ENCODE assay signal across 8 cellular contexts in genomic region chr7:157278791-157279678, GRCh38. TPM values are rescaled to one million over a fixed set of nuclear protein-coding genes. Genes with fewer than 3 reads are reported as not detected.
DNase-seq lines count a peak whose midpoint lies in the region; ATAC-seq, FAIRE-seq and TF ChIP-seq lines count a peak whose summit lies in the region.

No MANE protein-coding gene starts in this region.

- H3K36me3 ChIP-seq in ascending aorta (no peaks in the 10 kb centered on the region), urinary bladder (ENCODE audit: insufficient read depth) (no peaks in the 10 kb centered on the region)

- intact Hi-C loops in activated CD4-positive, alpha-beta T cell treated with anti-CD3 and anti-CD28 coated beads, Interleukin-2, amount 10 ng/mL, durations not matched to agents 24 days and 14 days (cut with micrococcal nuclease), result loop anchor here (1.0 kb wide), 1 partner anchor 61 kb away; no protein-coding TSS in a partner anchor
- intact Hi-C loops in ascending aorta (cut with DNase I), result no loop called here
- intact Hi-C loops in left colon (cut with DNase I, micrococcal nuclease), result no loop called here

- ATAC-seq in left colon, result peak; percentile 62
- no peak for ATAC-seq in GM19463 (IDR thresholded peaks at IDR 0.05; ENCODE audit: unreplicated experiment)

- FAIRE-seq in H54 (lab: Jason Lieb, UNC), result no peak

- H3K27me3 ChIP-seq in ascending aorta, result no peaks in the 10 kb centered on the region

- no peak overlapping the region for H3K4me3 Mint-ChIP-seq in activated CD4-positive, alpha-beta T cell treated with anti-CD3 and anti-CD28 coated beads, Interleukin-2, amount 10 ng/mL, durations not matched to agents 24 days and 14 days

- 24% methylated on average over 73 of the region's 73 CpGs for WGBS in urinary bladder

- TF ChIP-seq CTCF in ascending aorta (IDR thresholded peaks at IDR 0.05), result no peak

- peaks cover 13% of the 10 kb centered on the region for H3K4me1 Mint-ChIP-seq in activated CD4-positive, alpha-beta T cell treated with anti-CD3 and anti-CD28 coated beads, Interleukin-2, amount 10 ng/mL, durations not matched to agents 24 days and 14 days

- no peaks in the 10 kb centered on the region for H3K9me3 Mint-ChIP-seq in activated CD4-positive, alpha-beta T cell treated with anti-CD3 and anti-CD28 coated beads, Interleukin-2, amount 10 ng/mL, durations not matched to agents 24 days and 14 days

- peak; percentile 78 for DNase-seq in activated CD4-positive, alpha-beta T cell treated with anti-CD3 and anti-CD28 coated beads, Interleukin-2, amount 10 ng/mL, durations not matched to agents 24 days and 14 days
- DNase-seq in activated CD4-positive, alpha-beta T cell treated with anti-CD3 and anti-CD28 coated beads, Interleukin-2, amount 50 U/mL, for 4 hours, result no peak
- DNase-seq in ascending aorta (ENCODE audit: low spot score in 2 of 2) (no peak), left colon (peak; percentile 77), H54 (ENCODE audit: insufficient read length, low spot score) (no peak), COLO829 (ENCODE audit: low spot score) (no peak)

- H3K4me1 ChIP-seq in ascending aorta (peaks cover 0 to 3% of the 10 kb centered on the region in 2 donors), urinary bladder (ENCODE audit: insufficient read depth) (no peaks in the 10 kb centered on the region)

- H3K27me3 Mint-ChIP-seq in activated CD4-positive, alpha-beta T cell treated with anti-CD3 and anti-CD28 coated beads, Interleukin-2, amount 10 ng/mL, durations not matched to agents 24 days and 14 days, result peaks cover 2% of the 10 kb centered on the region

- no peak for TF ChIP-seq POLR2A in H54 (IDR thresholded peaks at IDR 0.05; ENCODE audit: low read depth, low read length)

- no peaks in the 10 kb centered on the region for H3K36me3 Mint-ChIP-seq in activated CD4-positive, alpha-beta T cell treated with anti-CD3 and anti-CD28 coated beads, Interleukin-2, amount 10 ng/mL, durations not matched to agents 24 days and 14 days (ENCODE audit: low read depth)

- no peaks in the 10 kb centered on the region for H3K9me3 ChIP-seq in ascending aorta

- H3K4me3 ChIP-seq in ascending aorta, result peak overlapping the region; percentile 59 to 72
- H3K4me3 ChIP-seq in urinary bladder (ENCODE audit: low read depth, low read length), result peak overlapping the region; percentile 59

- H3K27ac ChIP-seq in ascending aorta, result no peak overlapping the region
- no peak overlapping the region for H3K27ac ChIP-seq in urinary bladder (ENCODE audit: low read depth)

- no peak overlapping the region for H3K27ac Mint-ChIP-seq in activated CD4-positive, alpha-beta T cell treated with anti-CD3 and anti-CD28 coated beads, Interleukin-2, amount 10 ng/mL, durations not matched to agents 24 days and 14 days

RNA-seq across cellular contexts. Expression of gene DNAJB6, which starts 57.8 kb away (rescaled TPM):
- total RNA-seq in activated CD4-positive, alpha-beta T cell treated with anti-CD3 and anti-CD28 coated beads, Interleukin-2, amount 10 ng/mL, durations not matched to agents 24 days and 14 days, result 125 and 128 TPM in 2 replicates
- total RNA-seq in ascending aorta (79.1 TPM), left colon (10 to 100 TPM; 68.8 to 83.5 TPM), urinary bladder (90.4 TPM)
- polyA plus RNA-seq in urinary bladder, result 137 TPM

Comparison
In these comparisons a context has a peak if more than half of its experiments do, and no peak if none do; other contexts are left out.
1. DNase-seq: peak in activated CD4-positive, alpha-beta T cell treated with anti-CD3 and anti-CD28 coated beads, Interleukin-2, amount 10 ng/mL, durations not matched to agents 24 days and 14 days (single experiment) and left colon (2 of 2); none in activated CD4-positive, alpha-beta T cell treated with anti-CD3 and anti-CD28 coated beads, Interleukin-2, amount 50 U/mL, for 4 hours (0 of 2), ascending aorta (0 of 2), H54 (single experiment) and COLO829 (single experiment).